Comparison of ENCODE assay signal across 28 cellular contexts in the genomic region with DNA sequence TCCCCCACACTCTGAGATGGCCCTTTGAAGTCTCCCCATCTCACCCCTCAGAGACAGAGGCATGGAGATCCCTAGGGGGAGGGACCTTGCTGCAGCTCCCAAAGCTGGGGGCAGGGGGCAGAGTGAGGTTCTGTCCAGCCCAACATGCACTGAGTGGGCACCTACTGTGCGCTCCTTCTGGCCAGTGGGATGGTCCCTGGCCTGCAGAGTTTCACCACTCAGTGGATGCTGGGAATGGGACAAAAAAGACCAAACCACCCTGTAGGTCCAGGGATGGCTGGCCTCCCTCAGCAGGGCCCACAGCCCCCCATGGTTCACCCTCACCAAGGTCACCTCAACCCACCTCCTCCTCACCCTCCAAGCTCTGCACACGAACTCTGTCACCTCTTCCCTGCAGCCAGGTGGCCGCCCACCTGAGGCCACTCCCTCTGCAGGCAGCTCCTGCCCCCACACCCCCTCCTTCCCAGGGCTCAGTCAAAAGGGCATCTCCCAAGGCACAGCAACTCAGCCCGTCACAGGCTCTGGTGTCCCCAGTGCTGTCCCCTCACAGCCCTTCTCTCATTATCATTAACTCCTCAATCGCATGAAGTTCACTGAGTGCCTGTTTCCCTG. TPM values are rescaled to one million over a fixed set of nuclear protein-coding genes. Genes with fewer than 3 reads are reported as not detected.
"Had no signal": no experiment of that assay in that cellular context is flagged by ENCODE, and none has a peak within 500 bp of the region (broad histone marks: within the 10 kb centered on the region; RNA-seq: fewer than 3 reads in every experiment).

No MANE protein-coding gene starts in this region.

- H3K36me3 ChIP-seq: cardiac muscle cell had no signal

- H3K4me1 Mint-ChIP-seq: brain had no signal

- H3K4me3 ChIP-seq: cardiac muscle cell, SK-N-MC had no signal

- DNase-seq: activated CD4-positive, alpha-beta memory T cell treated with anti-CD3 and anti-CD28 coated beads, Interleukin-2, amount 10 ng/mL, durations not matched to agents 7 days and 5 days; activated CD4-positive, alpha-beta T cell treated with anti-CD3 and anti-CD28 coated beads for 36 hours; activated CD4-positive, alpha-beta T cell treated with anti-CD3 and anti-CD28 coated beads, Interleukin-2, amount 50 U/mL, for 1 hour; activated gamma-delta T cell; activated naive CD4-positive, alpha-beta T cell treated with anti-CD3 and anti-CD28 coated beads for 36 hours; activated T-cell treated with anti-CD3 and anti-CD28 coated beads, Interleukin-2, amount 50 U/mL, for 48 hours; amygdala; Kasumi-1; KBM-7; NCI-H1048; NCI-H146; NCI-H187 treated with DMSO at 0.1 percent for 48 hours; NCI-H2081 treated with DMSO at 0.1 percent for 48 hours; NCI-H2227 treated with DMSO at 0.1 percent for 48 hours; NCI-H446 treated with DMSO at 0.1 percent for 48 hours; NCI-H524 treated with DMSO at 0.1 percent for 48 hours; NCI-H82; T-cell had no signal

- H3K27ac Mint-ChIP-seq: activated CD4-positive, alpha-beta memory T cell treated with anti-CD3 and anti-CD28 coated beads, Interleukin-2, amount 10 ng/mL, durations not matched to agents 7 days and 5 days; activated CD4-positive, alpha-beta T cell treated with anti-CD3 and anti-CD28 coated beads for 36 hours; activated naive CD4-positive, alpha-beta T cell treated with anti-CD3 and anti-CD28 coated beads for 36 hours; activated naive CD8-positive, alpha-beta T cell; activated T-helper 17 cell treated with anti-CD3 and anti-CD28 coated beads, Interleukin-2, amount 50 U/mL, for 72 hours; brain; T-cell had no signal

- H3K27ac ChIP-seq: cardiac muscle cell, SK-N-MC, VCaP had no signal

- H3K27me3 Mint-ChIP-seq: activated T-helper 17 cell treated with anti-CD3 and anti-CD28 coated beads, Interleukin-2, amount 50 U/mL, for 72 hours had no signal

- H3K9me3 Mint-ChIP-seq: activated CD4-positive, alpha-beta memory T cell treated with anti-CD3 and anti-CD28 coated beads, Interleukin-2, amount 10 ng/mL, durations not matched to agents 7 days and 5 days; activated naive CD4-positive, alpha-beta T cell treated with anti-CD3 and anti-CD28 coated beads for 36 hours; activated T-helper 17 cell treated with anti-CD3 and anti-CD28 coated beads, Interleukin-2, amount 50 U/mL, for 72 hours; T-cell had no signal

- ATAC-seq: activated CD4-positive, alpha-beta T cell treated with anti-CD3 and anti-CD28 coated beads for 36 hours; activated T-helper 17 cell treated with anti-CD3 and anti-CD28 coated beads, Interleukin-2, amount 50 U/mL, for 72 hours; T-cell had no signal

- H3K27me3 ChIP-seq: cardiac muscle cell had no signal

- H3K4me3 Mint-ChIP-seq: activated CD4-positive, alpha-beta memory T cell treated with anti-CD3 and anti-CD28 coated beads, Interleukin-2, amount 10 ng/mL, durations not matched to agents 7 days and 5 days; activated CD4-positive, alpha-beta T cell treated with anti-CD3 and anti-CD28 coated beads for 36 hours; activated naive CD4-positive, alpha-beta T cell treated with anti-CD3 and anti-CD28 coated beads for 36 hours; activated naive CD8-positive, alpha-beta T cell; activated T-helper 17 cell treated with anti-CD3 and anti-CD28 coated beads, Interleukin-2, amount 50 U/mL, for 72 hours; brain; T-cell had no signal

- H3K36me3 Mint-ChIP-seq: activated naive CD8-positive, alpha-beta T cell; brain; T-cell had no signal

RNA-seq across cellular contexts. Expression of gene CEACAM21, which starts 16.1 kb away (rescaled TPM):
- total RNA-seq: RPMI7951 had no signal

RNA-seq across cellular contexts. Expression of gene CEACAM4, which starts 34.8 kb away (rescaled TPM):
- total RNA-seq: activated CD4-positive, alpha-beta memory T cell treated with anti-CD3 and anti-CD28 coated beads, Interleukin-2, amount 10 ng/mL, durations not matched to agents 7 days and 5 days; activated CD4-positive, alpha-beta T cell treated with anti-CD3 and anti-CD28 coated beads for 36 hours; activated naive CD4-positive, alpha-beta T cell treated with anti-CD3 and anti-CD28 coated beads for 36 hours; activated T-helper 17 cell treated with anti-CD3 and anti-CD28 coated beads, Interleukin-2, amount 50 U/mL, for 72 hours; astrocyte; cardiac muscle cell; OCI-LY7; RPMI7951; T-helper 2 cell treated with Interferon-gamma antibody and Interleukin-4, amounts not matched to agents 100 ng/mL and 5 ng/mL, for 36 hours had no signal
- polyA plus RNA-seq: cardiac muscle cell had no signal
